In genomic region chr17:31373150-31374082, GRCh38 we compare ENCODE assay signal across 8 cellular contexts. TPM values are rescaled to one million over a fixed set of nuclear protein-coding genes. Genes with fewer than 3 reads are reported as not detected.
DNase-seq lines count a peak whose midpoint lies in the region; ATAC-seq and TF ChIP-seq lines count a peak whose summit lies in the region.

No MANE protein-coding gene starts in this region.

- peak; percentile 93 for ATAC-seq in activated CD8-positive, alpha-beta T cell treated with anti-CD3 and anti-CD28 coated beads, Interleukin-2, amount 10 ng/mL, durations not matched to agents 7 days and 5 days
- ATAC-seq in left cardiac atrium (peak; percentile 50 to 83), GM18505 (IDR thresholded peaks at IDR 0.05; ENCODE audit: unreplicated experiment) (no peak), HG03460 (IDR thresholded peaks at IDR 0.05; ENCODE audit: unreplicated experiment) (no peak)

- H4K20me1 ChIP-seq in smooth muscle cell (ENCODE audit: low read depth): no peaks in the 10 kb centered on the region

- peaks cover 4% of the 10 kb centered on the region for H3F3A ChIP-seq in smooth muscle cell (ENCODE audit: low read depth)

- no peak overlapping the region for H2AFZ ChIP-seq in smooth muscle cell (ENCODE audit: low read depth)

- 98% methylated on average over 9 of the region's 9 CpGs for WGBS in smooth muscle cell (ENCODE audit: low lambda C conversion rate)

- no peaks in the 10 kb centered on the region for H3K9me3 Mint-ChIP-seq in activated CD8-positive, alpha-beta T cell treated with anti-CD3 and anti-CD28 coated beads, Interleukin-2, amount 10 ng/mL, durations not matched to agents 7 days and 5 days (ENCODE audit: insufficient read depth)

- H3K36me3 ChIP-seq in smooth muscle cell (ENCODE audit: low read depth): no peaks in the 10 kb centered on the region

- H3K4me3 ChIP-seq in AG04449 (ENCODE audit: low read depth, low read length) (no peak overlapping the region), smooth muscle cell (no peak overlapping the region)

- intact Hi-C loops in left cardiac atrium (cut with DNase I): no loop called here

- no peak overlapping the region for H3K27ac ChIP-seq in smooth muscle cell (ENCODE audit: low read depth)

- H3K4me1 ChIP-seq in smooth muscle cell (ENCODE audit: low read depth): no peaks in the 10 kb centered on the region

- no peak overlapping the region for H3K4me3 Mint-ChIP-seq in activated CD8-positive, alpha-beta T cell treated with anti-CD3 and anti-CD28 coated beads, Interleukin-2, amount 10 ng/mL, durations not matched to agents 7 days and 5 days

- no peaks in the 10 kb centered on the region for H3K36me3 Mint-ChIP-seq in activated CD8-positive, alpha-beta T cell treated with anti-CD3 and anti-CD28 coated beads, Interleukin-2, amount 10 ng/mL, durations not matched to agents 7 days and 5 days (ENCODE audit: low read depth)

- no peak overlapping the region for H3K9ac ChIP-seq in smooth muscle cell (ENCODE audit: low read depth)

- no peak for TF ChIP-seq POLR2A in GM18505 (IDR thresholded peaks at IDR 0.05; ENCODE audit: borderline replicate concordance, extremely low read depth, insufficient read depth, insufficient read length)

- no peaks in the 10 kb centered on the region for H3K9me3 ChIP-seq in smooth muscle cell (replicated peaks; ENCODE audit: low read depth)

- H3K4me2 ChIP-seq in smooth muscle cell: no peak overlapping the region

- CTCF ChIA-PET in AG04449 (lab: Yijun Ruan, JAX) (interaction anchor here (0.7 to 4.9 kb wide), 24 partner anchors 9 to 403 kb away, joined by 3 to 24 read pairs (median 4); partner anchors contain the start of gene RNF135), GM10248 (lab: Yijun Ruan, JAX) (interaction anchor here (0.8 to 2.6 kb wide), 13 partner anchors 9 to 313 kb away, joined by 3 to 12 read pairs (median 3); no protein-coding TSS in a partner anchor)
- CTCF ChIA-PET in activated CD8-positive, alpha-beta T cell treated with anti-CD3 and anti-CD28 coated beads, Interleukin-2, amount 10 ng/mL, durations not matched to agents 7 days and 5 days (lab: Charles Lee): interaction anchor here (0.7 to 3.0 kb wide), 26 partner anchors 9 to 470 kb away, joined by 3 to 16 read pairs (median 5); partner anchors contain the start of genes EVI2A and EVI2B

- no peaks in the 10 kb centered on the region for H3K27me3 Mint-ChIP-seq in activated CD8-positive, alpha-beta T cell treated with anti-CD3 and anti-CD28 coated beads, Interleukin-2, amount 10 ng/mL, durations not matched to agents 7 days and 5 days (ENCODE audit: low read depth)

- H3K79me2 ChIP-seq in smooth muscle cell (ENCODE audit: low read depth): no peaks in the 10 kb centered on the region

- DNase-seq in AG04449 (ENCODE audit: low read depth, low spot score) (peak; percentile 7), GM10248 (ENCODE audit: extremely low spot score) (peak; percentile 40), NCI-H2029 (lab: John Stamatoyannopoulos, UW) (peak; percentile 16), left cardiac atrium (no peak), smooth muscle cell (lab: John Stamatoyannopoulos, UW; ENCODE audit: unreplicated experiment) (no peak)
- peak; percentile 60 for DNase-seq in activated CD8-positive, alpha-beta T cell treated with anti-CD3 and anti-CD28 coated beads, Interleukin-2, amount 10 ng/mL, durations not matched to agents 7 days and 5 days

- H3K27ac Mint-ChIP-seq in activated CD8-positive, alpha-beta T cell treated with anti-CD3 and anti-CD28 coated beads, Interleukin-2, amount 10 ng/mL, durations not matched to agents 7 days and 5 days: no peak overlapping the region

- peak; percentile 59 for TF ChIP-seq CTCF in AG04449 (IDR thresholded peaks at IDR 0.05; ENCODE audit: insufficient read depth, low read length, missing control alignments)
- TF ChIP-seq CTCF in GM10248 (IDR thresholded peaks at IDR 0.05; ENCODE audit: control extremely low read depth, extremely low read depth, low read depth, missing control alignments): peak; percentile 56
- TF ChIP-seq CTCF in smooth muscle cell (IDR thresholded peaks at IDR 0.05; ENCODE audit: borderline replicate concordance, insufficient read depth, poor library complexity, severe bottlenecking): peak; percentile 49

- POLR2A ChIA-PET in AG04449 (lab: Yijun Ruan, JAX): no interaction called here
- POLR2A ChIA-PET in GM10248 (lab: Yijun Ruan, JAX): no interaction called here
- POLR2A ChIA-PET in activated CD8-positive, alpha-beta T cell treated with anti-CD3 and anti-CD28 coated beads, Interleukin-2, amount 10 ng/mL, durations not matched to agents 7 days and 5 days (lab: Charles Lee): no interaction called here

- H3K4me1 Mint-ChIP-seq in activated CD8-positive, alpha-beta T cell treated with anti-CD3 and anti-CD28 coated beads, Interleukin-2, amount 10 ng/mL, durations not matched to agents 7 days and 5 days (ENCODE audit: low read depth): peaks cover 16% of the 10 kb centered on the region

- no peaks in the 10 kb centered on the region for H3K27me3 ChIP-seq in smooth muscle cell (ENCODE audit: low read depth)

RNA-seq across cellular contexts. Expression of gene RAB11FIP4, which starts 18.1 kb away (rescaled TPM):
- 10 to 100 TPM; 36.0 to 38.0 TPM for total RNA-seq in activated CD8-positive, alpha-beta T cell treated with anti-CD3 and anti-CD28 coated beads, Interleukin-2, amount 10 ng/mL, durations not matched to agents 7 days and 5 days
- total RNA-seq in left cardiac atrium (1 to 10 TPM; 3.1 to 6.1 TPM), smooth muscle cell (2.2 and 2.9 TPM in 2 replicates)
- polyA plus RNA-seq in smooth muscle cell: 0.42 and 4.3 TPM in 2 replicates

RNA-seq across cellular contexts. Expression of gene EVI2A, which starts 52.0 kb away (rescaled TPM):
- 10 to 100 TPM; 40.4 to 44.2 TPM for total RNA-seq in activated CD8-positive, alpha-beta T cell treated with anti-CD3 and anti-CD28 coated beads, Interleukin-2, amount 10 ng/mL, durations not matched to agents 7 days and 5 days
- total RNA-seq in left cardiac atrium (1 to 10 TPM; 1.9 to 5.9 TPM), smooth muscle cell (not detected in 2 replicates)
- 0.33 and 0.44 TPM in 2 replicates for polyA plus RNA-seq in smooth muscle cell

RNA-seq across cellular contexts. Expression of gene EVI2B, which starts 59.6 kb away (rescaled TPM):
- total RNA-seq in activated CD8-positive, alpha-beta T cell treated with anti-CD3 and anti-CD28 coated beads, Interleukin-2, amount 10 ng/mL, durations not matched to agents 7 days and 5 days: 10 to 100 TPM; 49.1 to 52.6 TPM
- total RNA-seq in left cardiac atrium (1 to 10 TPM; 3.3 to 7.7 TPM), smooth muscle cell (not detected in 2 replicates)
- polyA plus RNA-seq in smooth muscle cell: 0.33 TPM in 1 of 2 replicates, not detected in the other

Comparison
In these comparisons a context has a peak if more than half of its experiments do, and no peak if none do; other contexts are left out.
1. DNase-seq: peak in AG04449 (single experiment), GM10248 (single experiment), NCI-H2029 (single experiment) and activated CD8-positive, alpha-beta T cell treated with anti-CD3 and anti-CD28 coated beads, Interleukin-2, amount 10 ng/mL, durations not matched to agents 7 days and 5 days (single experiment); none in left cardiac atrium (single experiment) and smooth muscle cell (single experiment).
2. ATAC-seq: peak in activated CD8-positive, alpha-beta T cell treated with anti-CD3 and anti-CD28 coated beads, Interleukin-2, amount 10 ng/mL, durations not matched to agents 7 days and 5 days (single experiment) and left cardiac atrium (2 of 2); none in GM18505 (single experiment) and HG03460 (single experiment).
3. RNA of gene EVI2A, which starts 52.0 kb away (total RNA-seq): 40.4 to 44.2 TPM in activated CD8-positive, alpha-beta T cell treated with anti-CD3 and anti-CD28 coated beads, Interleukin-2, amount 10 ng/mL, durations not matched to agents 7 days and 5 days; 1.9 to 5.9 TPM in left cardiac atrium and not detected in smooth muscle cell; every median in the first group is over 4 times any median in the second.
4. RNA of gene EVI2B, which starts 59.6 kb away (total RNA-seq): 49.1 to 52.6 TPM in activated CD8-positive, alpha-beta T cell treated with anti-CD3 and anti-CD28 coated beads, Interleukin-2, amount 10 ng/mL, durations not matched to agents 7 days and 5 days; 3.3 to 7.7 TPM in left cardiac atrium and not detected in smooth muscle cell; every median in the first group is over 4 times any median in the second.
5. Peak in every context shown above with its lines, with median percentiles within 50 percentile points of each other: CTCF ChIP-seq.